ENCODE assay signal across 8 cellular contexts in genomic region chr17:44384823-44385286, GRCh38. TPM values are rescaled to one million over a fixed set of nuclear protein-coding genes. Genes with fewer than 3 reads are reported as not detected.
DNase-seq lines count a peak whose midpoint lies in the region; ATAC-seq and TF ChIP-seq lines count a peak whose summit lies in the region.

No MANE protein-coding gene starts in this region.

- H3K36me3 Mint-ChIP-seq in T-cell = no peaks in the 10 kb centered on the region

- H3K4me1 Mint-ChIP-seq in T-cell = peaks cover 13 to 22% (median 21%) of the 10 kb centered on the region in 3 donors

- H3K27me3 Mint-ChIP-seq in T-cell = peaks cover 5 to 7% of the 10 kb centered on the region in 2 donors

- intact Hi-C loops in left ventricle myocardium superior (cut with micrococcal nuclease) (no loop called here), sigmoid colon (cut with DNase I) (no loop called here)

- H3K27ac ChIP-seq in sigmoid colon = peak overlapping the region in 1 of 4 donors; percentile 32

- no peaks in the 10 kb centered on the region for H3K36me3 ChIP-seq in sigmoid colon

- 4 to 7% methylated on average over 26 of the region's 26 CpGs for WGBS in sigmoid colon, 2 donors

- H3K9me3 Mint-ChIP-seq in T-cell = no peaks in the 10 kb centered on the region

- H3K4me3 ChIP-seq in GM12875 (ENCODE audit: low read depth, low read length) (peak overlapping the region; percentile 33), sigmoid colon (peak overlapping the region; percentile 37 to 54 (median 50))

- peaks cover 0 to 21% (median 0%) of the 10 kb centered on the region in 3 donors for H3K27me3 ChIP-seq in sigmoid colon

- DNase-seq in T-cell (peak in 1 of 34 experiments; percentile 13), left ventricle myocardium superior (no peak), sigmoid colon (no peak), pons (ENCODE audit: low spot score) (no peak), kidney tubule cell (ENCODE audit: low spot score) (no peak), RPMI8226 (no peak), C1 segment of cervical spinal cord (lab: John Stamatoyannopoulos, UW) (no peak)

- no peak for TF ChIP-seq POLR2A in sigmoid colon (IDR thresholded peaks at IDR 0.05)

- peaks cover 0 to 19% (median 16%) of the 10 kb centered on the region in 4 donors for H3K4me1 ChIP-seq in sigmoid colon

- POLR2A ChIA-PET in T-cell (lab: Charles Lee) = no interaction called here

- TF ChIP-seq CTCF in GM12875 (IDR thresholded peaks at IDR 0.05; ENCODE audit: borderline replicate concordance, insufficient read depth, low read depth, low read length) (no peak), sigmoid colon (IDR thresholded peaks at IDR 0.05) (no peak)

- peak in 1 of 4 experiments; percentile 17 for ATAC-seq in T-cell (replicated peaks in 1 of 4)
- ATAC-seq in left ventricle myocardium superior = peak; percentile 36

- peak overlapping the region; percentile 68 to 77 (median 71) for H3K4me3 Mint-ChIP-seq in T-cell

- no peaks in the 10 kb centered on the region for H3K9me3 ChIP-seq in sigmoid colon

- TF ChIP-seq EP300 in sigmoid colon (IDR thresholded peaks at IDR 0.05) = no peak

- CTCF ChIA-PET in T-cell (lab: Charles Lee) = interaction anchor here in 1 of 2 donors (0.7 kb wide), 1 partner anchor 133 kb away, joined by 9 read pairs; no protein-coding TSS in a partner anchor

- no peak overlapping the region for H3K27ac Mint-ChIP-seq in T-cell

RNA-seq across cellular contexts. Expression of gene ITGA2B, which starts 4.6 kb away (rescaled TPM):
- total RNA-seq in T-cell (1 to 10 TPM in 3 of 5 donors, under 1 TPM in 2; 0.41 to 3.9 (median 1.1) TPM), left ventricle myocardium superior (0.72 TPM), sigmoid colon (under 1 TPM in 3 of 4 donors, not detected in 1; 0.27 to 0.36 (median 0.33) TPM)
- polyA plus RNA-seq in sigmoid colon = under 1 TPM in 1 of 3 donors, not detected in 2; 0.35 TPM

RNA-seq across cellular contexts. Expression of gene FAM171A2, which starts 21.2 kb away (rescaled TPM):
- total RNA-seq in T-cell = 1 to 10 TPM in 2 of 5 donors, under 1 TPM in 3; 0.18 to 1.5 (median 0.89) TPM
- 0.72 TPM for total RNA-seq in left ventricle myocardium superior
- total RNA-seq in sigmoid colon = 1 to 10 TPM in 3 of 4 donors, under 1 TPM in 1; 0.66 to 1.7 (median 1.5) TPM
- under 1 TPM in 1 of 3 donors, not detected in 2; 0.67 TPM for polyA plus RNA-seq in sigmoid colon

RNA-seq across cellular contexts. Expression of gene GRN, which starts 39.8 kb away (rescaled TPM):
- 10 to 100 TPM; 21.0 to 48.3 (median 40.1) TPM for total RNA-seq in T-cell
- total RNA-seq in left ventricle myocardium superior = 156 TPM
- 100 to 1,000 TPM; 141 to 245 (median 171) TPM for total RNA-seq in sigmoid colon
- 100 to 1,000 TPM in 2 of 3 donors, 10 to 100 TPM in 1; 69.7 to 245 (median 218) TPM for polyA plus RNA-seq in sigmoid colon
